Comparison of ENCODE assay signal across 10 cellular contexts in the genomic region with DNA sequence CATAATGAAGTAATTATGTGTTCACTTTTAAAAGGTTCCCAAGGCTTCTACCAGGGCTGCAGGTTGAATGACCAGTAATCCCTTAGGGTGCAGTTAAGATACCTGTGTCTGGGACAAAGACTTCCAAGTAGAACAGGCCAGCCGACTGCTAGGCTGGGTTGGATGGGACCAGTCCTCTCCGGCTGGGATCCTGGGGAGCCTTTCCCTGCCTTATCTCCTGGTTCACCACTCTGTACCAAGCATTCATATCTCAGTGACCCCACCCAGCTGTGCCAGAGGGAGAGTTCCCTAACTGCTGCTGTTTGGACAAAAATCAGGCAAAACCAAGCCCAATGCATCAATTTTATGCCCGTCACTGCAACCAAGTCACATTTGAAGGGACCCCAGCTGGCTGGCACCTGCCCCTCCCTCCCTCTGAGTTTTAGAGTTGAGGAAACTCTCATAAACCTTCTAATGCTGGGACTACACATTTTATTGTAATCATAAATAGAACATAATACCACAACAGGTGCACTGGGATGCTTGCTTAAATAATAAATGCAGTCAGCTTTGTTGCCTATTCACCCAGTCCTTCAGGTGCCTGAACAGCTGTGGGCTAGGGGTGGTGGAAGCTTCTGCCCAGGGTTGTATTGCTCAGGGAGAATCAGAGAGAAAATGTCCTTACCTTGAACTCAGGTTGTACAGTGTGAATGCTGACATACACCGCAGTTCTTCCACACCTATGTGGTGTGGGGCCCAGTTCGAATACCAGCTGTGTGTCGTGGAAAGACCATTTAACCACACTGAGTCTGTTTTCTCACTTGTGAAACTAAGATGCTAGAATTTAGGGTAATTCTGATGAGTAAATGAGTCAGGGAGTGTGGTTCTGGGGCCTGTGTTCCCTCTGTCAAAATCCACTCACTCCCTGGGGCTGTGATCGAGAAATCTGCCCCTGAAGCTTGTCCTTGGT.
DNase-seq lines count a peak whose midpoint lies in the region; ATAC-seq lines count a peak whose summit lies in the region.
"Had no signal": no experiment of that assay in that cellular context is flagged by ENCODE, and none has a peak within 500 bp of the region (broad histone marks: within the 10 kb centered on the region; RNA-seq: fewer than 3 reads in every experiment).

No MANE protein-coding gene starts in this region.

- intact Hi-C loops in activated CD4-positive, alpha-beta memory T cell treated with anti-CD3 and anti-CD28 coated beads for 36 hours (cut with micrococcal nuclease): no loop called here
- intact Hi-C loops in Right ventricle myocardium superior (cut with DNase I): no loop called here

- H3K36me3 Mint-ChIP-seq in activated CD4-positive, alpha-beta memory T cell treated with anti-CD3 and anti-CD28 coated beads for 36 hours: no peaks in the 10 kb centered on the region
- H3K36me3 Mint-ChIP-seq in activated CD4-positive, alpha-beta memory T cell treated with anti-CD3 and anti-CD28 coated beads, Interleukin-2, amount 10 ng/mL, durations not matched to agents 7 days and 5 days (ENCODE audit: low read depth): no peaks in the 10 kb centered on the region
- H3K36me3 Mint-ChIP-seq in stimulated activated effector memory CD8-positive, alpha-beta T cell treated with anti-CD3 and anti-CD28 coated beads, Interleukin-12 subunit alpha, Interleukin-12 subunit beta, amount 100 ng/mL, for 72 hours: no peaks in the 10 kb centered on the region
- H3K36me3 Mint-ChIP-seq: neural progenitor cell had no signal

- POLR2A ChIA-PET in activated CD4-positive, alpha-beta memory T cell treated with anti-CD3 and anti-CD28 coated beads for 36 hours (lab: Charles Lee): no interaction called here
- POLR2A ChIA-PET in activated CD4-positive, alpha-beta memory T cell treated with anti-CD3 and anti-CD28 coated beads, Interleukin-2, amount 10 ng/mL, durations not matched to agents 7 days and 5 days (lab: Charles Lee): interaction anchor here (1.2 kb wide), 1 partner anchor 118 kb away, joined by 4 read pairs; no protein-coding TSS in a partner anchor

- ATAC-seq in HG02623 (IDR thresholded peaks at IDR 0.05; ENCODE audit: unreplicated experiment) (peak; percentile 49), HG03439 (IDR thresholded peaks at IDR 0.05; ENCODE audit: unreplicated experiment) (no peak), Right ventricle myocardium superior (ENCODE audit: poor library complexity) (no peak)
- peak; percentile 87 for ATAC-seq in stimulated activated effector memory CD8-positive, alpha-beta T cell treated with anti-CD3 and anti-CD28 coated beads, Interleukin-12 subunit alpha, Interleukin-12 subunit beta, amount 100 ng/mL, for 72 hours

- CTCF ChIA-PET in activated CD4-positive, alpha-beta memory T cell treated with anti-CD3 and anti-CD28 coated beads for 36 hours (lab: Charles Lee): interaction anchor here (1.1 to 2.3 kb wide), 3 partner anchors 20 to 242 kb away, joined by 3 to 7 read pairs (median 4); no protein-coding TSS in a partner anchor
- CTCF ChIA-PET in activated CD4-positive, alpha-beta memory T cell treated with anti-CD3 and anti-CD28 coated beads, Interleukin-2, amount 10 ng/mL, durations not matched to agents 7 days and 5 days (lab: Charles Lee): no interaction called here

- no peak overlapping the region for H3K4me3 Mint-ChIP-seq in activated CD4-positive, alpha-beta memory T cell treated with anti-CD3 and anti-CD28 coated beads for 36 hours
- no peak overlapping the region for H3K4me3 Mint-ChIP-seq in activated CD4-positive, alpha-beta memory T cell treated with anti-CD3 and anti-CD28 coated beads, Interleukin-2, amount 10 ng/mL, durations not matched to agents 7 days and 5 days
- no peak overlapping the region for H3K4me3 Mint-ChIP-seq in stimulated activated effector memory CD8-positive, alpha-beta T cell treated with anti-CD3 and anti-CD28 coated beads, Interleukin-12 subunit alpha, Interleukin-12 subunit beta, amount 100 ng/mL, for 72 hours
- H3K4me3 Mint-ChIP-seq: neural progenitor cell had no signal

- H3K27me3 Mint-ChIP-seq in activated CD4-positive, alpha-beta memory T cell treated with anti-CD3 and anti-CD28 coated beads for 36 hours: no peaks in the 10 kb centered on the region
- H3K27me3 Mint-ChIP-seq in activated CD4-positive, alpha-beta memory T cell treated with anti-CD3 and anti-CD28 coated beads, Interleukin-2, amount 10 ng/mL, durations not matched to agents 7 days and 5 days: no peaks in the 10 kb centered on the region

- peak; percentile 51 for DNase-seq in activated CD4-positive, alpha-beta memory T cell treated with anti-CD3 and anti-CD28 coated beads for 36 hours
- DNase-seq in activated CD4-positive, alpha-beta memory T cell treated with anti-CD3 and anti-CD28 coated beads, Interleukin-2, amount 10 ng/mL, durations not matched to agents 7 days and 5 days: no peak
- DNase-seq in RPMI8226: peak; percentile 85
- DNase-seq in stimulated activated effector memory CD8-positive, alpha-beta T cell treated with anti-CD3 and anti-CD28 coated beads, Interleukin-12 subunit alpha, Interleukin-12 subunit beta, amount 100 ng/mL, for 72 hours (ENCODE audit: low spot score in 2 of 2): no peak
- DNase-seq in amniotic stem cell (lab: John Stamatoyannopoulos, UW): no peak
- no peak for DNase-seq in Right ventricle myocardium superior
- DNase-seq: GM23248 had no signal

- H3K4me1 Mint-ChIP-seq in activated CD4-positive, alpha-beta memory T cell treated with anti-CD3 and anti-CD28 coated beads for 36 hours (ENCODE audit: low read depth): peaks cover 16% of the 10 kb centered on the region
- H3K4me1 Mint-ChIP-seq in activated CD4-positive, alpha-beta memory T cell treated with anti-CD3 and anti-CD28 coated beads, Interleukin-2, amount 10 ng/mL, durations not matched to agents 7 days and 5 days: peaks cover 12% of the 10 kb centered on the region
- peaks cover 39% of the 10 kb centered on the region for H3K4me1 Mint-ChIP-seq in stimulated activated effector memory CD8-positive, alpha-beta T cell treated with anti-CD3 and anti-CD28 coated beads, Interleukin-12 subunit alpha, Interleukin-12 subunit beta, amount 100 ng/mL, for 72 hours

- H3K9me3 Mint-ChIP-seq in activated CD4-positive, alpha-beta memory T cell treated with anti-CD3 and anti-CD28 coated beads for 36 hours: no peaks in the 10 kb centered on the region
- H3K9me3 Mint-ChIP-seq in activated CD4-positive, alpha-beta memory T cell treated with anti-CD3 and anti-CD28 coated beads, Interleukin-2, amount 10 ng/mL, durations not matched to agents 7 days and 5 days: no peaks in the 10 kb centered on the region
- no peaks in the 10 kb centered on the region for H3K9me3 Mint-ChIP-seq in stimulated activated effector memory CD8-positive, alpha-beta T cell treated with anti-CD3 and anti-CD28 coated beads, Interleukin-12 subunit alpha, Interleukin-12 subunit beta, amount 100 ng/mL, for 72 hours
- H3K9me3 Mint-ChIP-seq: neural progenitor cell had no signal

- H3K27ac Mint-ChIP-seq in activated CD4-positive, alpha-beta memory T cell treated with anti-CD3 and anti-CD28 coated beads for 36 hours: no peak overlapping the region
- H3K27ac Mint-ChIP-seq in activated CD4-positive, alpha-beta memory T cell treated with anti-CD3 and anti-CD28 coated beads, Interleukin-2, amount 10 ng/mL, durations not matched to agents 7 days and 5 days: no peak overlapping the region
- no peak overlapping the region for H3K27ac Mint-ChIP-seq in stimulated activated effector memory CD8-positive, alpha-beta T cell treated with anti-CD3 and anti-CD28 coated beads, Interleukin-12 subunit alpha, Interleukin-12 subunit beta, amount 100 ng/mL, for 72 hours
- H3K27ac Mint-ChIP-seq: neural progenitor cell had no signal

Comparison
In these comparisons a context has a peak if more than half of its experiments do, and no peak if none do; other contexts are left out.
1. DNase-seq: peak in activated CD4-positive, alpha-beta memory T cell treated with anti-CD3 and anti-CD28 coated beads for 36 hours (single experiment) and RPMI8226 (single experiment); none in activated CD4-positive, alpha-beta memory T cell treated with anti-CD3 and anti-CD28 coated beads, Interleukin-2, amount 10 ng/mL, durations not matched to agents 7 days and 5 days (single experiment), stimulated activated effector memory CD8-positive, alpha-beta T cell treated with anti-CD3 and anti-CD28 coated beads, Interleukin-12 subunit alpha, Interleukin-12 subunit beta, amount 100 ng/mL, for 72 hours (0 of 2), amniotic stem cell (single experiment) and Right ventricle myocardium superior (single experiment).
2. ATAC-seq: peak in HG02623 (single experiment) and stimulated activated effector memory CD8-positive, alpha-beta T cell treated with anti-CD3 and anti-CD28 coated beads, Interleukin-12 subunit alpha, Interleukin-12 subunit beta, amount 100 ng/mL, for 72 hours (single experiment); none in HG03439 (single experiment) and Right ventricle myocardium superior (single experiment).